ENCODE assay signal across 1 cellular context in genomic region chr16:19776147-19776546, GRCh38.
TF ChIP-seq lines count a peak whose summit lies in the region.

No MANE protein-coding gene starts in this region.

TF ChIP-seq in GM12878, 131 proteins besides CTCF, POLR2A, EP300 and RAD21:
- TF ChIP-seq TAF1 (IDR thresholded peaks at IDR 0.05; ENCODE audit: borderline replicate concordance, low read depth, low read length) (no peak), ZNF592 (IDR thresholded peaks at IDR 0.05) (no peak), NR2F1 (conservative IDR thresholded peaks at IDR 0.05) (0 out of 2 replicates have a peak, but pooled peaks have one; percentile 19), GABPA (IDR thresholded peaks at IDR 0.05; ENCODE audit: low read depth) (no peak), CEBPZ (IDR thresholded peaks at IDR 0.05; ENCODE audit: low read depth, low read length) (no peak), BHLHE40 (IDR thresholded peaks at IDR 0.05; ENCODE audit: borderline replicate concordance in 1 of 2, low read depth in 2 of 2, low read length in 1 of 2) (no peak)
